Comparison of ENCODE assay signal across 2 cellular contexts in genomic region chr19:56136362-56136761, GRCh38.
TF ChIP-seq lines count a peak whose summit lies in the region.

No MANE protein-coding gene starts in this region.

TF ChIP-seq in H1, 55 proteins besides CTCF, POLR2A, EP300 and RAD21:
- TF ChIP-seq PHF8 (conservative IDR thresholded peaks at IDR 0.05; ENCODE audit: low read depth, low read length) = no peak
- TF ChIP-seq ASH2L (IDR thresholded peaks at IDR 0.05; ENCODE audit: low read length) = peak; percentile 27

TF ChIP-seq in HEK293T, 16 proteins besides CTCF, POLR2A, EP300 and RAD21:
- no peak for TF ChIP-seq TARDBP (IDR thresholded peaks at IDR 0.05)
- no peak for TF ChIP-seq ARNT (IDR thresholded peaks at IDR 0.05)
- TF ChIP-seq CTBP1 (IDR thresholded peaks at IDR 0.05; ENCODE audit: borderline replicate concordance) = no peak
- no peak for TF ChIP-seq FOXM1 (IDR thresholded peaks at IDR 0.05; ENCODE audit: borderline replicate concordance)
- TF ChIP-seq HDGF (IDR thresholded peaks at IDR 0.05; ENCODE audit: borderline replicate concordance) = no peak
- TF ChIP-seq FOXK2 (IDR thresholded peaks at IDR 0.05) = no peak
- no peak for TF ChIP-seq FOXA1 (IDR thresholded peaks at IDR 0.05)
- no peak for TF ChIP-seq L3MBTL2 (conservative IDR thresholded peaks at IDR 0.05)
- no peak for TF ChIP-seq NFRKB (IDR thresholded peaks at IDR 0.05)
- no peak for TF ChIP-seq BHLHE40 (IDR thresholded peaks at IDR 0.05; ENCODE audit: borderline replicate concordance)
- TF ChIP-seq SUZ12 (IDR thresholded peaks at IDR 0.05) = no peak
- no peak for TF ChIP-seq ZNF384 (IDR thresholded peaks at IDR 0.05)
